In genomic region chr11:59545179-59546020, GRCh38 we compare ENCODE assay signal across 2 cellular contexts.
TF ChIP-seq lines count a peak whose summit lies in the region.

No MANE protein-coding gene starts in this region.

TF ChIP-seq in HCT116, 20 proteins besides CTCF, POLR2A, EP300 and RAD21:
- TF ChIP-seq ZNF274 (IDR thresholded peaks at IDR 0.05; ENCODE audit: low read depth, low read length) (no peak), MAX (IDR thresholded peaks at IDR 0.05) (peak; percentile 48; the same call in 1 of the 2 replicates), ATF3 (IDR thresholded peaks at IDR 0.05) (no peak), YY1 (IDR thresholded peaks at IDR 0.05; ENCODE audit: extremely low read depth, insufficient replicate concordance, low read depth, low read length) (no peak), SIN3A (IDR thresholded peaks at IDR 0.05; ENCODE audit: low read depth) (peak; percentile 78), TCF7L2 (IDR thresholded peaks at IDR 0.05; ENCODE audit: borderline replicate concordance, extremely low read depth, insufficient read depth, insufficient read length) (peak; percentile 93), REST (IDR thresholded peaks at IDR 0.05; ENCODE audit: low read depth) (no peak), JUND (IDR thresholded peaks at IDR 0.05) (peak; percentile 96), ELF1 (IDR thresholded peaks at IDR 0.05; ENCODE audit: borderline replicate concordance, low read depth) (no peak; the same call in 1 of the 2 replicates), EZH2 (IDR thresholded peaks at IDR 0.05) (no peak), FOSL1 (IDR thresholded peaks at IDR 0.05; ENCODE audit: low read depth) (peak; percentile 97), SP1 (IDR thresholded peaks at IDR 0.05; ENCODE audit: low read depth) (peak; percentile 92), ZFX (IDR thresholded peaks at IDR 0.05) (no peak), EZH2phosphoT487 (IDR thresholded peaks at IDR 0.05; ENCODE audit: borderline replicate concordance) (no peak), POLR2AphosphoS5 (IDR thresholded peaks at IDR 0.05; ENCODE audit: low read depth, low read length) (peak; percentile 84), ZBTB33 (IDR thresholded peaks at IDR 0.05; ENCODE audit: extremely low read depth, insufficient replicate concordance, low read length) (peak; percentile 14), SRF (IDR thresholded peaks at IDR 0.05; ENCODE audit: low read depth) (no peak; the same call in 1 of the 2 replicates), EGR1 (IDR thresholded peaks at IDR 0.05; ENCODE audit: low read depth) (peak; percentile 65; the same call in 1 of the 2 replicates), CBX3 (IDR thresholded peaks at IDR 0.05; ENCODE audit: low read depth) (peak; percentile 90), CEBPB (IDR thresholded peaks at IDR 0.05; ENCODE audit: low read depth) (peak; percentile 67)

TF ChIP-seq in endothelial cell of umbilical vein, 7 proteins besides CTCF, POLR2A, EP300 and RAD21:
- TF ChIP-seq POLR2AphosphoS5 (IDR thresholded peaks at IDR 0.05; ENCODE audit: insufficient read depth, low read depth, low read length), result peak; percentile 16
- no peak for TF ChIP-seq EZH2 (IDR thresholded peaks at IDR 0.05; ENCODE audit: borderline replicate concordance, low read depth, low read length, severe bottlenecking)
- TF ChIP-seq JUN (IDR thresholded peaks at IDR 0.05; ENCODE audit: borderline replicate concordance, insufficient read depth, insufficient read length, low read depth), result peak; percentile 25
